Comparison of ENCODE assay signal across 9 cellular contexts in genomic region chr1:2587071-2587859, GRCh38. TPM values are rescaled to one million over a fixed set of nuclear protein-coding genes. Genes with fewer than 3 reads are reported as not detected.
DNase-seq lines count a peak whose midpoint lies in the region; ATAC-seq, FAIRE-seq and TF ChIP-seq lines count a peak whose summit lies in the region.
"Had no signal": no experiment of that assay in that cellular context is flagged by ENCODE, and none has a peak within 500 bp of the region (broad histone marks: within the 10 kb centered on the region; RNA-seq: fewer than 3 reads in every experiment).

No MANE protein-coding gene starts in this region.

- H3K27ac Mint-ChIP-seq in chondrocyte (ENCODE audit: unreplicated experiment) = no peak overlapping the region

- no peak overlapping the region for H3K27ac ChIP-seq in PC-3 (ENCODE audit: low read length)

- peak overlapping the region; percentile 73 for H3K4me3 Mint-ChIP-seq in chondrocyte (ENCODE audit: unreplicated experiment)

- no peaks in the 10 kb centered on the region for H3K27me3 Mint-ChIP-seq in chondrocyte (ENCODE audit: low read depth)

- TF ChIP-seq CTCF in PC-3 (conservative IDR thresholded peaks at IDR 0.05; ENCODE audit: low read depth, low read length) (no peak), chondrocyte (IDR thresholded peaks at IDR 0.05) (no peak)

- peak overlapping the region; percentile 86 for H3K9ac ChIP-seq in PC-3 (ENCODE audit: low read length)

- ATAC-seq in GM18909 (IDR thresholded peaks at IDR 0.05; ENCODE audit: poor library complexity, unreplicated experiment) = peak; percentile 1
- peak; percentile 30 for ATAC-seq in PC-3
- ATAC-seq in HG03039 (IDR thresholded peaks at IDR 0.05; ENCODE audit: unreplicated experiment) = no peak

- CTCF ChIA-PET in PC-3 (lab: Charles Lee) = interaction anchor here (0.7 kb wide), 1 partner anchor 392 kb away, joined by 4 read pairs; no protein-coding TSS in a partner anchor

- no peaks in the 10 kb centered on the region for H3F3A ChIP-seq in PC-3 (ENCODE audit: low read length, unreplicated experiment)

- BruUV-seq in PC-3 (replicated peaks; lab: Mats Ljungman, UMichigan) = no TSS peak

- peak overlapping the region; percentile 96 for H3K4me3 ChIP-seq in PC-3 (ENCODE audit: low read length)
- H3K4me3 ChIP-seq in mononuclear cell (ENCODE audit: low read length) = peak overlapping the region; percentile 66

- peaks cover 18% of the 10 kb centered on the region for H3K4me1 Mint-ChIP-seq in chondrocyte (ENCODE audit: low read depth)

- no peak for FAIRE-seq in GM12892 (lab: Jason Lieb, UNC)

- H3K9me3 Mint-ChIP-seq in chondrocyte (ENCODE audit: low read depth) = no peaks in the 10 kb centered on the region

- TF ChIP-seq POLR2A in GM12892 (IDR thresholded peaks at IDR 0.05; ENCODE audit: low read depth, low read length) = no peak

- no peaks in the 10 kb centered on the region for H3K27me3 ChIP-seq in PC-3 (ENCODE audit: low read length)
- no peaks in the 10 kb centered on the region for H3K27me3 ChIP-seq in mononuclear cell (ENCODE audit: insufficient read depth, low read length)

- H3K9me3 ChIP-seq in PC-3 (ENCODE audit: low read length) (no peaks in the 10 kb centered on the region), mononuclear cell (ENCODE audit: low read depth, low read length) (no peaks in the 10 kb centered on the region)

- intact Hi-C loops in PC-3 (cut with micrococcal nuclease) = loop anchor here (5.0 kb wide), 1 partner anchor 40 kb away; no protein-coding TSS in a partner anchor

- peaks cover 2% of the 10 kb centered on the region; the same call in 1 of the 2 replicates for H3K36me3 ChIP-seq in PC-3 (ENCODE audit: low read depth, low read length)

- H3K4me1 ChIP-seq in PC-3 (ENCODE audit: insufficient read depth, low read length) = peaks cover 14% of the 10 kb centered on the region
- H3K4me1 ChIP-seq in mononuclear cell (ENCODE audit: insufficient read depth, low read length) = peaks cover 32% of the 10 kb centered on the region

- DNase-seq in 8988T (peak; percentile 51), PC-3 (peak; percentile 35), chondrocyte (ENCODE audit: low spot score) (peak; percentile 90), NCI-H510A treated with DMSO at 0.1 percent for 48 hours (lab: John Stamatoyannopoulos, UW) (no peak), GM12892 (ENCODE audit: insufficient read length) (no peak)

- H3K79me2 ChIP-seq in PC-3 (ENCODE audit: low read length) = peaks cover 16% of the 10 kb centered on the region; the same call in 1 of the 2 replicates

- POLR2A ChIA-PET in PC-3 (lab: Charles Lee; ENCODE audit: unreplicated experiment) = interaction anchor here (0.6 kb wide), 3 partner anchors 47 to 636 kb away, joined by 3 to 10 read pairs (median 3); no protein-coding TSS in a partner anchor

- H4K20me1 ChIP-seq in PC-3 (ENCODE audit: low read length) = no peaks in the 10 kb centered on the region

- H3K36me3 Mint-ChIP-seq in chondrocyte (ENCODE audit: low read depth) = no peaks in the 10 kb centered on the region

- H3K4me2 ChIP-seq in PC-3 (ENCODE audit: low read length) = peak overlapping the region; percentile 96

- peak overlapping the region; percentile 75 for H2AFZ ChIP-seq in PC-3 (ENCODE audit: low read length)

- no peaks in the 10 kb centered on the region for H3K9me2 ChIP-seq in PC-3 (replicated peaks; ENCODE audit: low read length)

RNA-seq across cellular contexts. Expression of gene PRXL2B, which starts 0.7 kb away (rescaled TPM):
- total RNA-seq in PC-3 (2014; rRNA removed) (75.0 and 85.0 TPM in 2 replicates), chondrocyte (20.4 to 25.6 TPM (median 22.4 TPM) in 3 replicates), mononuclear cell (4.2 TPM)
- 5.8 TPM for polyA plus RNA-seq in GM12892 (2012; ENCODE audit: missing spikeins)

RNA-seq across cellular contexts. Expression of gene TNFRSF14, which starts 31.1 kb away (rescaled TPM):
- total RNA-seq in PC-3 (2014; rRNA removed) (21.1 and 25.5 TPM in 2 replicates), chondrocyte (0.95 to 2.5 TPM (median 1.1 TPM) in 3 replicates), mononuclear cell (127 TPM)
- polyA plus RNA-seq in GM12892 (2012; ENCODE audit: missing spikeins) = 117 TPM

RNA-seq across cellular contexts. Expression of gene MMEL1, which starts 45.6 kb away (rescaled TPM):
- 1.8 TPM in 1 of 2 replicates, not detected in the other for total RNA-seq in PC-3 (2014; rRNA removed)
- 0.62 to 0.92 TPM in 2 of 3 replicates, not detected in the other for total RNA-seq in chondrocyte
- 0.63 TPM for total RNA-seq in mononuclear cell
- not detected for polyA plus RNA-seq in GM12892 (2012; ENCODE audit: missing spikeins)

RNA-seq across cellular contexts. Expression of gene HES5, which starts 57.2 kb away (rescaled TPM):
- total RNA-seq in PC-3 (2014; rRNA removed) = 0.84 and 1.8 TPM in 2 replicates
- total RNA-seq in chondrocyte = not detected in 3 replicates
- not detected for total RNA-seq in mononuclear cell
- not detected for polyA plus RNA-seq in GM12892 (2012; ENCODE audit: missing spikeins)
- total RNA-seq: lung microvascular endothelial cell had no signal

Comparison
In these comparisons a context has a peak if more than half of its experiments do, and no peak if none do; other contexts are left out.
1. DNase-seq: peak in 8988T (single experiment), PC-3 (single experiment) and chondrocyte (single experiment); none in NCI-H510A treated with DMSO at 0.1 percent for 48 hours (single experiment) and GM12892 (single experiment).